9 cellular contexts compared by ENCODE assay signal in the genomic region with DNA sequence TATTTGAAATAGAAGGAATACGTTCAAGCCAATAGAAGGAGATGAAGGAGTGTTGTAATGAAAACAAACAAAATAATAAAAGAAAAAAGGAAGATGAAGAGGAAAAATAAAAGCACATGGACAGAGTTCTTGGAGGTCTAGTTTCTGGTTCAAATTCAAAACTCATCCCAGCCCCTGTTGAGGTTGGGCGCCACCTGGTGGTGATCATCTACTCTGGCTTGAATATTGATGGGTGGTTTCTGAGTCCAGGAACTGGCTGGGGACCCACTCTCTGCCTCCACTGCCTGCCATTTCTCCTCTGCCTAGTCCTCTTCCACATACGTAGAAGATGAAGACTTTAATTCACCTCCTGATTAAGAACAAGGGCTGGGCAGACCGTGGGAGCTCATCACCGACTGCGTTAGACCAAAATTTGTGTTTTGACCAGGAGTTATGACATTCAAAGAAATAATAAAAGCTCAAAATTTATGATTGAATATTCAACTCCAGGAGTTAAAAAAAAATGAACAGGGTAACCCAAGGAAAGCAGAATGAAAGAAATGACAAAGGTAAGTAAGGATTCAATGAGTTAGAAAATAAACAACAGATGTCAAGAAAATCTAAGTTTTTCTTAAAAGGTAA.
DNase-seq lines count a peak whose midpoint lies in the region; ATAC-seq and TF ChIP-seq lines count a peak whose summit lies in the region.
"Had no signal": no experiment of that assay in that cellular context is flagged by ENCODE, and none has a peak within 500 bp of the region (broad histone marks: within the 10 kb centered on the region; RNA-seq: fewer than 3 reads in every experiment).

No MANE protein-coding gene starts in this region.

- CTCF ChIA-PET in WTC11 (lab: Charles Lee), result interaction anchor here (0.6 to 1.1 kb wide), 4 partner anchors 15 to 185 kb away, joined by 4 to 6 read pairs (median 4); no protein-coding TSS in a partner anchor

- peaks cover 21% of the 10 kb centered on the region for H3K4me1 Mint-ChIP-seq in WTC11

- peaks cover 16% of the 10 kb centered on the region; the same call in 1 of the 2 replicates for H3K9me3 Mint-ChIP-seq in WTC11
- H3K9me3 Mint-ChIP-seq: dendritic cell treated with granulocyte-macrophage colony-stimulating factor and Interleukin-4, amounts not matched to agents 40 ng/mL and 50 ng/mL, for 4 days had no signal

- peak; percentile 95 for TF ChIP-seq CTCF in DND-41 (IDR thresholded peaks at IDR 0.05; ENCODE audit: borderline replicate concordance, extremely low read depth, low read length, poor library complexity, severe bottlenecking)
- peak; percentile 79 for TF ChIP-seq CTCF in WTC11 (IDR thresholded peaks at IDR 0.05)
- TF ChIP-seq CTCF in cardiac fibroblast (IDR thresholded peaks at IDR 0.05; ENCODE audit: low read depth, low read length), result peak; percentile 86
- TF ChIP-seq CTCF in kidney epithelial cell (IDR thresholded peaks at IDR 0.05; ENCODE audit: insufficient read depth, low read length, poor library complexity, severe bottlenecking), result peak; percentile 82

- no peak overlapping the region for H3K27ac ChIP-seq in DND-41 (ENCODE audit: low read length)

- POLR2A ChIA-PET in WTC11 (lab: Charles Lee), result interaction anchor here (0.6 kb wide), 1 partner anchor 66 kb away, joined by 6 read pairs; no protein-coding TSS in a partner anchor

- H3K27me3 ChIP-seq in DND-41 (ENCODE audit: insufficient read depth, low read length, poor library complexity), result peaks cover 2% of the 10 kb centered on the region
- H3K27me3 ChIP-seq in kidney epithelial cell (ENCODE audit: control insufficient read depth, insufficient read depth, low read length), result no peaks in the 10 kb centered on the region

- no peak overlapping the region for H3K4me3 Mint-ChIP-seq in WTC11
- H3K4me3 Mint-ChIP-seq: dendritic cell treated with granulocyte-macrophage colony-stimulating factor and Interleukin-4, amounts not matched to agents 40 ng/mL and 50 ng/mL, for 4 days had no signal

- ATAC-seq in DND-41 (ENCODE audit: insufficient read depth, low read depth), result peak; percentile 89
- peak; percentile 63 for ATAC-seq in HG02870 (IDR thresholded peaks at IDR 0.05; ENCODE audit: unreplicated experiment)
- ATAC-seq in WTC11, result peak; percentile 83
- ATAC-seq in HG02623 (IDR thresholded peaks at IDR 0.05; ENCODE audit: unreplicated experiment), result no peak

- no peak overlapping the region for H3K4me3 ChIP-seq in DND-41 (ENCODE audit: low read depth in 1 of 2, low read length in 2 of 2)
- H3K4me3 ChIP-seq in cardiac fibroblast (replicated peaks in 1 of 2; ENCODE audit: low read depth in 2 of 2, low read length in 2 of 2), result no peak overlapping the region
- no peak overlapping the region for H3K4me3 ChIP-seq in kidney epithelial cell (ENCODE audit: low read depth, low read length)

- no peak overlapping the region for H3K4me2 ChIP-seq in DND-41 (ENCODE audit: insufficient read depth, low read length)

- peaks cover 4% of the 10 kb centered on the region for H3K27me3 Mint-ChIP-seq in WTC11 (ENCODE audit: low read depth)

- H3K36me3 ChIP-seq in DND-41 (ENCODE audit: insufficient read depth, low read length), result no peaks in the 10 kb centered on the region
- no peaks in the 10 kb centered on the region for H3K36me3 ChIP-seq in kidney epithelial cell (ENCODE audit: control insufficient read depth, insufficient read depth, low read length)

- peak; percentile 76 for DNase-seq in DND-41
- peak; percentile 37 for DNase-seq in NCI-H2227 (lab: John Stamatoyannopoulos, UW; ENCODE audit: unreplicated experiment)
- DNase-seq in WTC11 (ENCODE audit: low spot score), result peak; percentile 82
- DNase-seq in cardiac fibroblast (ENCODE audit: low read depth in 2 of 2), result peak; percentile 76 to 79
- no peak for DNase-seq in kidney epithelial cell (ENCODE audit: low read depth)
- DNase-seq in stimulated activated CD4-positive, alpha-beta T cell treated with anti-CD3 and anti-CD28 coated beads, Interleukin-4, amount 100 ng/mL, for 24 hours, result peak; percentile 75

- H3K9me3 ChIP-seq in DND-41 (ENCODE audit: insufficient read depth, low read length, severe bottlenecking), result no peaks in the 10 kb centered on the region

- H4K20me1 ChIP-seq in DND-41 (ENCODE audit: insufficient read depth, low read length), result no peaks in the 10 kb centered on the region

- 0 out of 2 replicates have a peak, but pooled peaks cover 3% of the 10 kb centered on the region for H3K4me1 ChIP-seq in DND-41 (ENCODE audit: insufficient read depth, low read length)

- H2AFZ ChIP-seq in DND-41 (ENCODE audit: low read depth, low read length), result no peak overlapping the region

- no peaks in the 10 kb centered on the region for H3K79me2 ChIP-seq in DND-41 (ENCODE audit: insufficient read depth, low read length)

- no peak overlapping the region for H3K27ac Mint-ChIP-seq in WTC11
- H3K27ac Mint-ChIP-seq: dendritic cell treated with granulocyte-macrophage colony-stimulating factor and Interleukin-4, amounts not matched to agents 40 ng/mL and 50 ng/mL, for 4 days had no signal

- H3K36me3 Mint-ChIP-seq in WTC11, result peaks cover 3% of the 10 kb centered on the region; the same call in 1 of the 2 replicates

- H3K9ac ChIP-seq in DND-41 (ENCODE audit: low read depth, low read length), result no peak overlapping the region

TF ChIP-seq in WTC11, 78 proteins besides CTCF, POLR2A, EP300 and RAD21 (continues in another document):
- TF ChIP-seq, protein P1, sequence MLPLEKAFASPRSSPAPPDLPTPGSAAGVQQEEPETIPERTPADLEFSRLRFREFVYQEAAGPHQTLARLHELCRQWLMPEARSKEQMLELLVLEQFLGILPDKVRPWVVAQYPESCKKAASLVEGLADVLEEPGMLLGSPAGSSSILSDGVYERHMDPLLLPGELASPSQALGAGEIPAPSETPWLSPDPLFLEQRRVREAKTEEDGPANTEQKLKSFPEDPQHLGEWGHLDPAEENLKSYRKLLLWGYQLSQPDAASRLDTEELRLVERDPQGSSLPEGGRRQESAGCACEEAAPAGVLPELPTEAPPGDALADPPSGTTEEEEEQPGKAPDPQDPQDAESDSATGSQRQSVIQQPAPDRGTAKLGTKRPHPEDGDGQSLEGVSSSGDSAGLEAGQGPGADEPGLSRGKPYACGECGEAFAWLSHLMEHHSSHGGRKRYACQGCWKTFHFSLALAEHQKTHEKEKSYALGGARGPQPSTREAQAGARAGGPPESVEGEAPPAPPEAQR (CRISPR knock-in tag; IDR thresholded peaks at IDR 0.05), result no peak
- TF ChIP-seq ZNF263 (CRISPR knock-in tag; IDR thresholded peaks at IDR 0.05; ENCODE audit: low read depth) (no peak), ZNF121 (CRISPR knock-in tag; IDR thresholded peaks at IDR 0.05) (no peak), GTF2I (CRISPR knock-in tag; conservative IDR thresholded peaks at IDR 0.05) (no peak), ELF4 (CRISPR knock-in tag; IDR thresholded peaks at IDR 0.05; ENCODE audit: low read depth) (no peak), JAZF1 (CRISPR knock-in tag; IDR thresholded peaks at IDR 0.05) (no peak), MXD4 (CRISPR knock-in tag; IDR thresholded peaks at IDR 0.05; ENCODE audit: borderline replicate concordance) (no peak), ZNF396 (CRISPR knock-in tag; IDR thresholded peaks at IDR 0.05; ENCODE audit: borderline replicate concordance) (no peak), NFYB (CRISPR knock-in tag; conservative IDR thresholded peaks at IDR 0.05; ENCODE audit: low read depth) (no peak), NFE2L1 (CRISPR knock-in tag; IDR thresholded peaks at IDR 0.05) (no peak), ZNF232 (CRISPR knock-in tag; IDR thresholded peaks at IDR 0.05) (no peak), NR3C1 (CRISPR knock-in tag; conservative IDR thresholded peaks at IDR 0.05; ENCODE audit: low read depth) (no peak), RORB (CRISPR knock-in tag; IDR thresholded peaks at IDR 0.05) (no peak), CREM (CRISPR knock-in tag; IDR thresholded peaks at IDR 0.05) (no peak)
- TF ChIP-seq, protein P2, sequence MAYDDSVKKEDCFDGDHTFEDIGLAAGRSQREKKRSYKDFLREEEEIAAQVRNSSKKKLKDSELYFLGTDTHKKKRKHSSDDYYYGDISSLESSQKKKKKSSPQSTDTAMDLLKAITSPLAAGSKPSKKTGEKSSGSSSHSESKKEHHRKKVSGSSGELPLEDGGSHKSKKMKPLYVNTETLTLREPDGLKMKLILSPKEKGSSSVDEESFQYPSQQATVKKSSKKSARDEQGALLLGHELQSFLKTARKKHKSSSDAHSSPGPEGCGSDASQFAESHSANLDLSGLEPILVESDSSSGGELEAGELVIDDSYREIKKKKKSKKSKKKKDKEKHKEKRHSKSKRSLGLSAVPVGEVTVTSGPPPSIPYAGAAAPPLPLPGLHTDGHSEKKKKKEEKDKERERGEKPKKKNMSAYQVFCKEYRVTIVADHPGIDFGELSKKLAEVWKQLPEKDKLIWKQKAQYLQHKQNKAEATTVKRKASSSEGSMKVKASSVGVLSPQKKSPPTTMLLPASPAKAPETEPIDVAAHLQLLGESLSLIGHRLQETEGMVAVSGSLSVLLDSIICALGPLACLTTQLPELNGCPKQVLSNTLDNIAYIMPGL (CRISPR knock-in tag; IDR thresholded peaks at IDR 0.05), result no peak
- TF ChIP-seq, protein P3, sequence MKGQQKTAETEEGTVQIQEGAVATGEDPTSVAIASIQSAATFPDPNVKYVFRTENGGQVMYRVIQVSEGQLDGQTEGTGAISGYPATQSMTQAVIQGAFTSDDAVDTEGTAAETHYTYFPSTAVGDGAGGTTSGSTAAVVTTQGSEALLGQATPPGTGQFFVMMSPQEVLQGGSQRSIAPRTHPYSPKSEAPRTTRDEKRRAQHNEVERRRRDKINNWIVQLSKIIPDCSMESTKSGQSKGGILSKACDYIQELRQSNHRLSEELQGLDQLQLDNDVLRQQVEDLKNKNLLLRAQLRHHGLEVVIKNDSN (CRISPR knock-in tag; IDR thresholded peaks at IDR 0.05), result no peak
- TF ChIP-seq, protein P4, sequence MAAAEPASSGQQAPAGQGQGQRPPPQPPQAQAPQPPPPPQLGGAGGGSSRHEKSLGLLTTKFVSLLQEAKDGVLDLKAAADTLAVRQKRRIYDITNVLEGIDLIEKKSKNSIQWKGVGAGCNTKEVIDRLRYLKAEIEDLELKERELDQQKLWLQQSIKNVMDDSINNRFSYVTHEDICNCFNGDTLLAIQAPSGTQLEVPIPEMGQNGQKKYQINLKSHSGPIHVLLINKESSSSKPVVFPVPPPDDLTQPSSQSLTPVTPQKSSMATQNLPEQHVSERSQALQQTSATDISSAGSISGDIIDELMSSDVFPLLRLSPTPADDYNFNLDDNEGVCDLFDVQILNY (CRISPR knock-in tag; IDR thresholded peaks at IDR 0.05), result no peak
